ENCODE assay signal across 13 cellular contexts in the genomic region with DNA sequence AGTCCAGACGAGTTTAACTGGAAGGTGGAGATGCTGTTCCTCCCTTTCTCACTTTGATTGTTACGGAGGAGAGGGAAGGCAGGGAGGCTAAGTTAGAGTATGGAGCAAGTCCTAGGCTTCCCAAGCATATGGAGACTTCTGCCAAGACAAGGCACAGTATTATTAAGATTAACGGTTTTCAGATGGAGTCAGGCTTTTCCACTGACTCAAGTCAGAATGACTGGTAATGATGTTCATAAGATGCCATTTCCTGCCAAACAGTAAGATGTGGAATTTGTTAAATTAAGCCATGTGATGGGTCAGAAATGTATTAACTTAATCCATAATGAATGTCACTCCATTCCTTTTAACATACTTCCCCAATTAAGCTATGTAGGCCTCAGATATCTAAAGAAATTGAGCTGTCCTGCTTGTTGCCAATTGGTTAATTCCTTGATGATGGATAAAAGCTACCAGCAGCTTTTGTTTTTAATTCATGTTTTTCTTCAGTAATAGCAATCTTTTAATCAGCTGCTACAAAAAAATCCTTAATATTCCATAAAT.
"Had no signal": no experiment of that assay in that cellular context is flagged by ENCODE, and none has a peak within 500 bp of the region (broad histone marks: within the 10 kb centered on the region; RNA-seq: fewer than 3 reads in every experiment).

No MANE protein-coding gene starts in this region.

- ATAC-seq: activated CD4-positive, alpha-beta T cell treated with anti-CD3 and anti-CD28 coated beads for 36 hours; effector memory CD8-positive, alpha-beta T cell; heart right ventricle; left lung; WTC11 had no signal

- H3K27ac ChIP-seq: heart right ventricle, left lung, tibial artery had no signal

- H3K4me3 ChIP-seq: heart right ventricle, left lung, tibial artery had no signal

- H3K9me3 ChIP-seq: left lung, tibial artery had no signal

- DNase-seq: activated CD4-positive, alpha-beta T cell treated with anti-CD3 and anti-CD28 coated beads for 36 hours; activated CD4-positive, alpha-beta T cell treated with anti-CD3 and anti-CD28 coated beads, Interleukin-2, amount 50 U/mL, for 48 hours; activated T-cell treated with anti-CD3 and anti-CD28 coated beads for 4 hours; amniotic stem cell; effector memory CD8-positive, alpha-beta T cell; heart right ventricle; left lung; nephron progenitor cell; nucleus accumbens; stimulated activated naive CD4-positive, alpha-beta T cell treated with Interleukin-2 at 50 U/mL for 16 hours; substantia nigra; tibial artery had no signal

- H3K4me1 ChIP-seq: heart right ventricle, left lung, tibial artery had no signal

- H3K36me3 ChIP-seq: heart right ventricle, left lung, tibial artery had no signal

- H3K27me3 ChIP-seq: heart right ventricle, left lung, tibial artery had no signal
